In the genomic region with DNA sequence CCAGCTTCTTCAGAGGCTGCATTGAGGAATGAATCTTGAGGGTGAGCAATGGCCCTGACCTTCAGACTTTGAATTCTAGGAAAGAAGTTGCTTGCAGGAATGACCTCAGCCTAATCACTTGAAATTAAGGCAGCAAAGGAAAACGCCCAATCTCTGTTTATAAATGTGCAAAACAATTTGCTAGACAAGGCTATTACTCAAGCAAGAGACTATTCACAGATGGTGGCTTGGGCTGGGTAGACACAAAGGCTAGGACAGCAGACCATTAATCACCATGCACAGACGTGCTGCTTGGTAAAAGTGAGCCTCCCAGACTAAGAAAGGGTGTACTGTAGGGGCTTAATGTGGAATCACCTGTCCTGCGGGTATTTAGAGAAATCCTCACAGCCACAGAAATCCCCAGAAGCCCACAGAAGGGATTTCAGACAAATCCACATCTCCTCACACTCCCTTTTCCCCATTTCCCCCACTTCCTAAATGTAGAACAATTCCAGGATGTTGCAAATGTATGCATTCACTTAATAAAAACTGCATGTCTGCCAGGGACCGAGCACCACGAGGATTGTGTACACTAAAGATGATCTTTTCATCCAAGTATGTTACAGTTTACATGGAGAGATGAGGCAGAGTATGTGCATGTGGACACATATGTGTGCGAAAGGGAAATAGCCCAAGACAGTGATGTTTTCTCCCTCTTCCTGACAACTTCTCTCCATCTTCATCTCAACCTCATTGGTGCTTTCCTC, we compare ENCODE assay signal across 19 cellular contexts.
DNase-seq lines count a peak whose midpoint lies in the region; ATAC-seq, FAIRE-seq and TF ChIP-seq lines count a peak whose summit lies in the region.
"Had no signal": no experiment of that assay in that cellular context is flagged by ENCODE, and none has a peak within 500 bp of the region (broad histone marks: within the 10 kb centered on the region; RNA-seq: fewer than 3 reads in every experiment).

No MANE protein-coding gene starts in this region.

- H3K4me1 ChIP-seq in right atrium auricular region: peaks cover 0 to 32% of the 10 kb centered on the region in 2 donors
- H3K4me1 ChIP-seq in H1 (replicated peaks in 1 of 4; ENCODE audit: control insufficient read depth in 3 of 4, insufficient read depth in 4 of 4, low read length in 3 of 4): peaks cover 0 to 3% (median 0%) of the 10 kb centered on the region in 4 experiments; a peak in 1 of 7 replicates
- peaks cover 17 to 19% of the 10 kb centered on the region in 2 donors for H3K4me1 ChIP-seq in kidney (ENCODE audit: control insufficient read depth in 1 of 2, insufficient read depth in 1 of 2, low read depth in 1 of 2, low read length in 2 of 2)

- no peaks in the 10 kb centered on the region for H3K36me3 ChIP-seq in right atrium auricular region
- no peaks in the 10 kb centered on the region for H3K36me3 ChIP-seq in H1 (ENCODE audit: control insufficient read depth in 2 of 4, insufficient read depth in 4 of 4, low read length in 3 of 4)
- H3K36me3 ChIP-seq in kidney (ENCODE audit: control insufficient read depth in 1 of 2, insufficient read depth in 2 of 2, low read length in 2 of 2): no peaks in the 10 kb centered on the region

- POLR2A ChIA-PET in H1 (lab: Charles Lee; ENCODE audit: partially characterized antibody): no interaction called here

- H2BK120ac ChIP-seq in H1 (replicated peaks; ENCODE audit: low read depth, low read length): no peak overlapping the region

- peak overlapping the region; percentile 71; the same call in 1 of the 2 replicates for H2AK5ac ChIP-seq in H1 (ENCODE audit: low read depth, low read length)

- H2AFZ ChIP-seq in H1 (ENCODE audit: low read length): no peak overlapping the region

- H4K8ac ChIP-seq in H1 (ENCODE audit: extremely low read depth, insufficient read depth, low read length): no peak overlapping the region

- no peak overlapping the region for H3K18ac ChIP-seq in H1 (ENCODE audit: extremely low read depth, low read length)

- no peak overlapping the region for H3K4me3 ChIP-seq in right atrium auricular region
- H3K4me3 ChIP-seq in H1 (ENCODE audit: extremely low read depth in 1 of 4, insufficient read depth in 2 of 4, low read depth in 3 of 4, low read length in 4 of 4): no peak overlapping the region
- H3K4me3 ChIP-seq in kidney (ENCODE audit: low read length in 2 of 2): no peak overlapping the region

- H2BK20ac ChIP-seq in H1 (ENCODE audit: low read length): no peak overlapping the region

- H3K9ac ChIP-seq in H1 (replicated peaks in 1 of 4; ENCODE audit: extremely low read depth in 1 of 4, low read depth in 3 of 4, low read length in 3 of 4) (no peak overlapping the region), kidney (ENCODE audit: low read length in 2 of 2) (no peak overlapping the region)

- no peak overlapping the region for H4K5ac ChIP-seq in H1 (ENCODE audit: insufficient read length, low read depth, low read length)

- H3K79me2 ChIP-seq in H1 (ENCODE audit: control insufficient read depth in 1 of 2, insufficient read depth in 2 of 2, low read length in 2 of 2): no peaks in the 10 kb centered on the region

- no peak overlapping the region for H3K4ac ChIP-seq in H1 (replicated peaks; ENCODE audit: insufficient read length, low read depth, low read length)

- CTCF ChIA-PET in H1 (lab: Charles Lee; ENCODE audit: partially characterized antibody): interaction anchor here (1.2 kb wide), 1 partner anchor 11 kb away, joined by 6 read pairs; no protein-coding TSS in a partner anchor

- TF ChIP-seq POLR2A in H1 (IDR thresholded peaks at IDR 0.05; ENCODE audit: control extremely low read depth in 1 of 2, low read depth in 2 of 2, low read length in 2 of 2): no peak

- H3K27me3 ChIP-seq in right atrium auricular region (no peaks in the 10 kb centered on the region), H1 (replicated peaks in 1 of 4; ENCODE audit: control insufficient read depth in 3 of 4, extremely low read depth in 1 of 4, insufficient read depth in 3 of 4, low read length in 3 of 4) (no peaks in the 10 kb centered on the region)

- H3K27ac ChIP-seq in right atrium auricular region (no peak overlapping the region), H1 (ENCODE audit: low read depth, low read length) (no peak overlapping the region), kidney (ENCODE audit: low read depth in 2 of 2, low read length in 2 of 2) (no peak overlapping the region)

- no peak overlapping the region; the same call in 1 of the 2 replicates for H2BK15ac ChIP-seq in H1 (ENCODE audit: low read length)

- TF ChIP-seq RAD21 in H1 (IDR thresholded peaks at IDR 0.05 in 1 of 2, conservative IDR thresholded peaks at IDR 0.05 in 1 of 2; ENCODE audit: low read depth in 2 of 2, low read length in 2 of 2): no peak

- ATAC-seq in Right ventricle myocardium inferior: peak; percentile 48
- no peak for ATAC-seq in HG03460 (IDR thresholded peaks at IDR 0.05; ENCODE audit: unreplicated experiment)
- ATAC-seq: natural killer cell; stimulated activated naive CD8-positive, alpha-beta T cell treated with anti-CD3 and anti-CD28 coated beads, Interleukin-15, amount 100 ng/mL, for 72 hours had no signal

- DNase-seq in Right ventricle myocardium inferior (ENCODE audit: missing footprints): no peak
- no peak for DNase-seq in right atrium auricular region (ENCODE audit: low spot score)
- DNase-seq in H1 (ENCODE audit: low read depth in 1 of 2, low spot score in 2 of 2): no peak
- peak; percentile 78 for DNase-seq in iris pigment epithelial cell (ENCODE audit: low read depth)
- no peak for DNase-seq in kidney
- DNase-seq in iPS-NIHi11 (ENCODE audit: low spot score): no peak
- no peak for DNase-seq in activated CD4-positive, alpha-beta T cell treated with anti-CD3 and anti-CD28 coated beads, Interleukin-2, amount 50 U/mL, for 48 hours
- DNase-seq: 8988T; activated naive CD8-positive, alpha-beta T cell treated with anti-CD3 and anti-CD28 coated beads, Interleukin-2, amount 10 ng/mL, durations not matched to agents 7 days and 5 days; activated T-cell treated with anti-CD3 and anti-CD28 coated beads for 4 hours; COR-L47; kidney glomerular epithelial cell; MM.1S; natural killer cell; NCI-H2171 treated with DMSO at 0.1 percent for 48 hours; retina; stimulated activated naive CD8-positive, alpha-beta T cell treated with anti-CD3 and anti-CD28 coated beads, Interleukin-15, amount 100 ng/mL, for 72 hours had no signal

- FAIRE-seq in H1 (lab: Jason Lieb, UNC) (no peak), kidney (lab: Jason Lieb, UNC) (no peak)
- FAIRE-seq: frontal cortex had no signal

- no peak overlapping the region for H3K23ac ChIP-seq in H1 (ENCODE audit: insufficient read length)

- H3K23me2 ChIP-seq in H1 (ENCODE audit: low read depth, low read length): no peaks in the 10 kb centered on the region; the same call in 1 of the 2 replicates

- TF ChIP-seq EP300 in H1 (IDR thresholded peaks at IDR 0.05; ENCODE audit: borderline replicate concordance in 1 of 2, low read depth in 2 of 2, low read length in 2 of 2): no peak

- H3K4me2 ChIP-seq in H1 (ENCODE audit: insufficient read depth in 1 of 2, low read depth in 2 of 2, low read length in 2 of 2): no peak overlapping the region

- H2BK5ac ChIP-seq in H1 (ENCODE audit: low read depth, low read length): no peak overlapping the region

- no peak overlapping the region for H3K56ac ChIP-seq in H1 (replicated peaks; ENCODE audit: insufficient read length, low read depth, low read length)

- TF ChIP-seq CTCF in right atrium auricular region (IDR thresholded peaks at IDR 0.05) (no peak), H1 (IDR thresholded peaks at IDR 0.05; ENCODE audit: control extremely low read depth in 1 of 3, insufficient read depth in 1 of 3, low read depth in 1 of 3, low read length in 3 of 3) (no peak), kidney (IDR thresholded peaks at IDR 0.05; ENCODE audit: borderline replicate concordance, extremely low read depth, insufficient read depth) (no peak)

- H4K91ac ChIP-seq in H1 (replicated peaks; ENCODE audit: insufficient read length, low read length): no peak overlapping the region

- no peak overlapping the region for H3K14ac ChIP-seq in H1 (ENCODE audit: insufficient read length)

- H2BK12ac ChIP-seq in H1 (ENCODE audit: low read depth, low read length): peak overlapping the region; percentile 11; the same call in 1 of the 2 replicates

- H3K79me1 ChIP-seq in H1 (ENCODE audit: low read depth, low read length): no peaks in the 10 kb centered on the region

- 87% methylated on average over 6 of the region's 6 CpGs; no CpG with 5 or more reads in 1 of the 2 experiments for WGBS in H1 (ENCODE audit: extremely low coverage in 1 of 2, insufficient coverage in 1 of 2, insufficient read length in 1 of 2, insufficient replicate concordance in 2 of 2, low coverage in 1 of 2, low lambda C conversion rate in 2 of 2, missing lambda C conversion rate in 1 of 2), 2 experiments

- H4K20me1 ChIP-seq in H1 (replicated peaks in 1 of 2; ENCODE audit: control insufficient read depth in 1 of 2, insufficient read depth in 2 of 2, low read length in 2 of 2): no peaks in the 10 kb centered on the region

- H3K9me3 ChIP-seq in right atrium auricular region (no peaks in the 10 kb centered on the region), H1 (ENCODE audit: insufficient read depth in 2 of 2, low read depth in 1 of 2, low read length in 1 of 2) (peaks cover 0 to 5% of the 10 kb centered on the region in 2 experiments; a peak in 2 of 4 replicates), kidney (ENCODE audit: control insufficient read depth in 1 of 2, low read length in 2 of 2) (no peaks in the 10 kb centered on the region)

- intact Hi-C loops in Right ventricle myocardium inferior (cut with DNase I): no loop called here
- intact Hi-C loops in kidney (cut with DNase I): no loop called here

TF ChIP-seq in H1, 55 proteins besides CTCF, POLR2A, EP300 and RAD21:
- TF ChIP-seq SAP30 (IDR thresholded peaks at IDR 0.05; ENCODE audit: insufficient read depth, insufficient replicate concordance, low read length): no peak
- no peak for TF ChIP-seq CHD2 (IDR thresholded peaks at IDR 0.05; ENCODE audit: low read length)
- no peak for TF ChIP-seq BACH1 (IDR thresholded peaks at IDR 0.05; ENCODE audit: low read length)
- no peak for TF ChIP-seq HDAC6 (IDR thresholded peaks at IDR 0.05; ENCODE audit: low read depth, low read length)
- TF ChIP-seq ASH2L (IDR thresholded peaks at IDR 0.05; ENCODE audit: low read length): no peak
- TF ChIP-seq, protein P1, sequence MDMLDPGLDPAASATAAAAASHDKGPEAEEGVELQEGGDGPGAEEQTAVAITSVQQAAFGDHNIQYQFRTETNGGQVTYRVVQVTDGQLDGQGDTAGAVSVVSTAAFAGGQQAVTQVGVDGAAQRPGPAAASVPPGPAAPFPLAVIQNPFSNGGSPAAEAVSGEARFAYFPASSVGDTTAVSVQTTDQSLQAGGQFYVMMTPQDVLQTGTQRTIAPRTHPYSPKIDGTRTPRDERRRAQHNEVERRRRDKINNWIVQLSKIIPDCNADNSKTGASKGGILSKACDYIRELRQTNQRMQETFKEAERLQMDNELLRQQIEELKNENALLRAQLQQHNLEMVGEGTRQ (IDR thresholded peaks at IDR 0.05; ENCODE audit: low read length): no peak
- no peak for TF ChIP-seq BRCA1 (IDR thresholded peaks at IDR 0.05; ENCODE audit: low read depth, low read length)
TF ChIP-seq in H1: peak in this region for 0.
